7 cellular contexts compared by ENCODE assay signal in the genomic region with DNA sequence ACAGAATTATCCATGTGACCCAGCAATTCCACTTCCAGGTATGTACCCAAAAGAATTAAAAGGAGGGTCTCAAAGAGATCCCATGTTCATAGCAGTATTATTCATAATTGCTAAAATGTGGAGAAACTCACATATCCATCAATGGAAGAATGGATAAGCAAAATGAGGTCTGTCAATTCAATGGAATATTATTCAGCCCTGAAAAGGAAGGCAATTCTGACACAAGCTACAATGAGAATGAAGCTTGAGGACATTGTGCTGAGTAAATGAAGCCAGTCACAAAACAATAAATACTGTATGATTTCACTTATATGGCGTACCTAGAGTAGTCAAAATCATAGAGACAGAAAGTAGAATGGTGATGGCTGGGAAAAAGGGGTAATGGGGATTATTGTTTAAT.
"Had no signal": no experiment of that assay in that cellular context is flagged by ENCODE, and none has a peak within 500 bp of the region (broad histone marks: within the 10 kb centered on the region; RNA-seq: fewer than 3 reads in every experiment).

No MANE protein-coding gene starts in this region.

- DNase-seq: GDM1, GF-D8 had no signal

- ATAC-seq: GM12878 had no signal

- FAIRE-seq: G401.6, GM12878, GM12892, GM18507, GM19239 had no signal

- H3K4me3 ChIP-seq: GM12878 had no signal
